Comparison of ENCODE assay signal across 1 cellular context in the genomic region with DNA sequence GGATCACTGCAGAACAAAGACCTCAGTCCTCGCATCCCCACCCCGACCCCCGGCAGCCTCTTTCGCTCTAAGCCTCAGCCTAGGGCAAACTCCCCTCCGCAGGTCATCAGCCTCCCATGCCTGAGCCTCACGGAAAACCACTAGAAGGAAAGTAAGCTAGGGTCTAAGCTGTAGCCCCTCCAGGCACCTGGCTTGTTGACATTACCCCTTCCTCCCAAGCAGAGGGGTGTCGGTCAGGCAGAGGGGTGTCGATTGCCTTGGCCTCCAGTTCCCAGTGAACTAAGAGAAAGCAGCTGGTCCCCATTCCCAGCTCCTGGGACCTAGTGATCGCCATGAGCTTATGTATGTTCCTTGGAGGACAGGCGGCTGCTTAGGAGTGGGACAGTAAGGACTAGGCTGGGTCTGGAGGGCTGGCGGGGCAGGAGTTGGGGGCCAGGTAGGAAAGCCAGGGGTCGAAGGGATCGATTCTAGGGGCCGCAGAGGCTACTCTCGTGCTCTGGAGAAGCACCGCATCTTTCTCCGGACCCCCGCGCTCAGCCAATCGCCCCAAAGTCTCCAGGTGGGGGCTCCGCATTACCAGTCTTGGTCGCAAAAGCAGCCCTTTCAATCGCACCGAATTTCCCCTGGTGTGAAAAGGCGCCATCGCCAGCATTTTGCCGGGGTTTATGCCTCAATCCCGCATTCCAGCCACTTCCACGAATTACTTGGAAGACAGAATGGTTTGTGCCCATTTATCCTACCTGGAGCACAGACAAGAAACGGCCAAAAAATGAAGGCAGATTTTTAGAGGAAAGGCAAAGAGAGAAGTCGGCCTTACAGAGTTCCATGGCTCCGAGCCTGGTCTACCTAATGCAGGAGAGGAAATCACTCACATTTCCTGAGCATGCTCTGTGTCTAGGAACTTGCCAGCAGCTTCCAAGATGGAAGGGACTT.
TF ChIP-seq lines count a peak whose summit lies in the region.

No MANE protein-coding gene starts in this region.

TF ChIP-seq in H1, 55 proteins besides CTCF, POLR2A, EP300 and RAD21:
- TF ChIP-seq HDAC6 (IDR thresholded peaks at IDR 0.05; ENCODE audit: low read depth, low read length) (no peak), RNF2 (IDR thresholded peaks at IDR 0.05; ENCODE audit: borderline replicate concordance, low read depth, low read length, missing control alignments, poor library complexity, severe bottlenecking) (peak; percentile 96), SUZ12 (IDR thresholded peaks at IDR 0.05; ENCODE audit: low read length) (peak; percentile 98), EZH2 (IDR thresholded peaks at IDR 0.05; ENCODE audit: low read depth, low read length, severe bottlenecking) (peak; percentile 99), GTF2F1 (IDR thresholded peaks at IDR 0.05; ENCODE audit: borderline replicate concordance, low read depth, low read length) (no peak)
